Comparison of ENCODE assay signal across 19 cellular contexts in the genomic region with DNA sequence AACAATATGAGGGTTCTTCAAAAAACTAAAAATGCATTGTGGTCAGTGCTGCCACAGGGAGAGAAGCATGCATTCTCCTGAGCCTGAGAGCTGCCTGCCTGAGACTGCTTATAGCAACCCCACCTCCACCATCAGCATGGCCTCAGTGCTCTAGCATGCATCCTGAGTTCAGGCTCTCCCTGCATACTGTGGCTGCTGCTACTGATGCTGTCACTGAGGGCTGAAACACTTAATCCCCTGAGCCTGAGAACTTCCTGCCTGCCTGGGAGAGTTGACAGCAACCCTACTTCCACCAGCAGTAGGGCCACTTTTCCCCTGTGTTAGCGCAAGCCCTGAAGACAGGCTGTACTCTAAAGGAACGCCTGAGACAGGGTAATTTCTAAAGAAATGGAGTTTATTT.
DNase-seq lines count a peak whose midpoint lies in the region; ATAC-seq, FAIRE-seq and TF ChIP-seq lines count a peak whose summit lies in the region.
"Had no signal": no experiment of that assay in that cellular context is flagged by ENCODE, and none has a peak within 500 bp of the region (broad histone marks: within the 10 kb centered on the region; RNA-seq: fewer than 3 reads in every experiment).

No MANE protein-coding gene starts in this region.

- H2AFZ ChIP-seq in H9 (ENCODE audit: low read length) (no peak overlapping the region), H1 (ENCODE audit: low read length) (0 out of 2 replicates have a peak overlapping the region, but pooled peaks have one; percentile 68)

- no peak overlapping the region for H4K91ac ChIP-seq in H9 (ENCODE audit: insufficient read length, low read depth, low read length)
- no peak overlapping the region for H4K91ac ChIP-seq in H1 (replicated peaks; ENCODE audit: insufficient read length, low read length)

- no peak for TF ChIP-seq POLR2A in H1 (IDR thresholded peaks at IDR 0.05; ENCODE audit: control extremely low read depth in 1 of 2, low read depth in 2 of 2, low read length in 2 of 2)

- no peaks in the 10 kb centered on the region for H3K79me2 ChIP-seq in H9 (ENCODE audit: insufficient read depth, low read length)
- no peaks in the 10 kb centered on the region for H3K79me2 ChIP-seq in H1 (ENCODE audit: control insufficient read depth in 1 of 2, insufficient read depth in 2 of 2, low read length in 2 of 2)

- H3K36me3 ChIP-seq in H1 (ENCODE audit: control insufficient read depth in 2 of 4, insufficient read depth in 4 of 4, low read length in 3 of 4) = no peaks in the 10 kb centered on the region
- H3K36me3 ChIP-seq: BE2C had no signal

- H2BK20ac ChIP-seq in H9 (ENCODE audit: low read depth, low read length, poor library complexity, severe bottlenecking) = no peak overlapping the region
- no peak overlapping the region for H2BK20ac ChIP-seq in H1 (ENCODE audit: low read length)

- ATAC-seq in GM21786 (IDR thresholded peaks at IDR 0.05; ENCODE audit: unreplicated experiment) = no peak

- H2BK12ac ChIP-seq in H9 (ENCODE audit: insufficient read length, low read depth, low read length) = no peak overlapping the region
- H2BK12ac ChIP-seq in H1 (ENCODE audit: low read depth, low read length) = no peak overlapping the region

- H3K9me3 Mint-ChIP-seq in H9 (peaks cover 0 to under 1% of the 10 kb centered on the region in 2 experiments; a peak in 2 of 5 replicates), CD14-positive monocyte (peaks cover 0 to 12% (median 8%) of the 10 kb centered on the region in 7 donors)

- intact Hi-C loops in CD14-positive monocyte (cut with micrococcal nuclease) = no loop called here

- H2BK15ac ChIP-seq in H9 (ENCODE audit: low read depth, low read length) (no peak overlapping the region), H1 (ENCODE audit: low read length) (no peak overlapping the region)

- H3T11ph ChIP-seq in H9 (ENCODE audit: low read length) = no peak overlapping the region

- no peak overlapping the region for H3K4me3 ChIP-seq in H1 (ENCODE audit: extremely low read depth in 1 of 4, insufficient read depth in 2 of 4, low read depth in 3 of 4, low read length in 4 of 4)

- no peaks in the 10 kb centered on the region for H4K20me1 ChIP-seq in H9 (ENCODE audit: control insufficient read depth, insufficient read depth, insufficient read length)
- H4K20me1 ChIP-seq in H1 (replicated peaks in 1 of 2; ENCODE audit: control insufficient read depth in 1 of 2, insufficient read depth in 2 of 2, low read length in 2 of 2) = no peaks in the 10 kb centered on the region

- H3K9ac ChIP-seq in H9 (ENCODE audit: extremely low read depth, insufficient read length, low read length) (no peak overlapping the region), H1 (replicated peaks in 1 of 4; ENCODE audit: extremely low read depth in 1 of 4, low read depth in 3 of 4, low read length in 3 of 4) (no peak overlapping the region)

- no peaks in the 10 kb centered on the region for H3K4me1 ChIP-seq in H9 (ENCODE audit: insufficient read depth, low read length)
- H3K4me1 ChIP-seq in H1 (replicated peaks in 1 of 4; ENCODE audit: control insufficient read depth in 3 of 4, insufficient read depth in 4 of 4, low read length in 3 of 4) = no peaks in the 10 kb centered on the region; a peak in 1 of 7 replicates
- H3K4me1 ChIP-seq: BE2C, Caco-2 had no signal

- H3K4me3 Mint-ChIP-seq in H9 (no peak overlapping the region), CD14-positive monocyte (no peak overlapping the region)
- H3K4me3 Mint-ChIP-seq: CD4-positive, alpha-beta T cell had no signal

- no peaks in the 10 kb centered on the region for H3K27me3 Mint-ChIP-seq in H9 (ENCODE audit: low read depth)
- no peaks in the 10 kb centered on the region for H3K27me3 Mint-ChIP-seq in CD14-positive monocyte (ENCODE audit: low read depth in 3 of 3)

- DNase-seq in H9 (no peak), H1 (ENCODE audit: low read depth in 1 of 2, low spot score in 2 of 2) (no peak), iPS-NIHi7 (ENCODE audit: extremely low spot score) (peak; percentile 21), NCI-H1105 (lab: John Stamatoyannopoulos, UW) (no peak), NCI-H1694 treated with DMSO at 0.1 percent for 48 hours (lab: John Stamatoyannopoulos, UW) (no peak), CD14-positive monocyte (ENCODE audit: low spot score) (no peak)
- DNase-seq: ACHN; BE2C; C1 segment of cervical spinal cord; Caco-2; CD4-positive, alpha-beta T cell; GOT3; HCEC 1CT had no signal

- no peak overlapping the region for H3K27ac ChIP-seq in H9 (ENCODE audit: insufficient read length, low read depth, low read length)
- H3K27ac ChIP-seq in H1 (ENCODE audit: low read depth, low read length) = no peak overlapping the region
- H3K27ac ChIP-seq: HL-60 had no signal

- H3K23me2 ChIP-seq in H9 (ENCODE audit: insufficient read length, low read depth, low read length, poor library complexity, severe bottlenecking) (no peaks in the 10 kb centered on the region), H1 (ENCODE audit: low read depth, low read length) (no peaks in the 10 kb centered on the region)

- H3K27ac Mint-ChIP-seq in H9 = peak overlapping the region in 2 of 3 experiments; percentile 67 to 90; a peak in 2 of 7 replicates
- no peak overlapping the region for H3K27ac Mint-ChIP-seq in CD14-positive monocyte
- H3K27ac Mint-ChIP-seq: CD4-positive, alpha-beta T cell had no signal

- H3K4me2 ChIP-seq in H9 (ENCODE audit: insufficient read depth, insufficient read length, low read length) (no peak overlapping the region), H1 (ENCODE audit: insufficient read depth in 1 of 2, low read depth in 2 of 2, low read length in 2 of 2) (no peak overlapping the region)

- H2AK5ac ChIP-seq in H9 (ENCODE audit: insufficient read length, low read length) (no peak overlapping the region), H1 (ENCODE audit: low read depth, low read length) (no peak overlapping the region)

- FAIRE-seq in H1 (lab: Jason Lieb, UNC) = no peak
- FAIRE-seq: D721Med, G401.6, GM12891, GM19239 had no signal

- H3K36me3 Mint-ChIP-seq in H9 (ENCODE audit: insufficient read depth in 1 of 3, low read depth in 3 of 3) (no peaks in the 10 kb centered on the region), CD14-positive monocyte (no peaks in the 10 kb centered on the region)

- no CpG with 5 or more reads among the region's 2 CpGs for WGBS in H9 (ENCODE audit: extremely low coverage, insufficient read length, low lambda C conversion rate)
- WGBS in H1 (ENCODE audit: extremely low coverage in 1 of 2, insufficient coverage in 1 of 2, insufficient read length in 1 of 2, insufficient replicate concordance in 2 of 2, low coverage in 1 of 2, low lambda C conversion rate in 2 of 2, missing lambda C conversion rate in 1 of 2), 2 experiments = 80% methylated on average over 2 of the region's 2 CpGs; no CpG with 5 or more reads in 1 of the 2 experiments

- no peak overlapping the region for H3K18ac ChIP-seq in H9 (ENCODE audit: insufficient read length, low read depth, low read length)
- H3K18ac ChIP-seq in H1 (ENCODE audit: extremely low read depth, low read length) = no peak overlapping the region

- no peak for TF ChIP-seq RAD21 in H1 (IDR thresholded peaks at IDR 0.05 in 1 of 2, conservative IDR thresholded peaks at IDR 0.05 in 1 of 2; ENCODE audit: low read depth in 2 of 2, low read length in 2 of 2)

- no peak for TF ChIP-seq EP300 in H1 (IDR thresholded peaks at IDR 0.05; ENCODE audit: borderline replicate concordance in 1 of 2, low read depth in 2 of 2, low read length in 2 of 2)

- H3K4me1 Mint-ChIP-seq in H9 = peaks cover 13 to 14% of the 10 kb centered on the region in 2 experiments; a peak in 3 of 4 replicates
- H3K4me1 Mint-ChIP-seq in CD14-positive monocyte = no peaks in the 10 kb centered on the region

- H3K56ac ChIP-seq in H9 (ENCODE audit: insufficient read length, low read depth, low read length) = no peak overlapping the region
- H3K56ac ChIP-seq in H1 (replicated peaks; ENCODE audit: insufficient read length, low read depth, low read length) = no peak overlapping the region

- H4K5ac ChIP-seq in H9 (ENCODE audit: insufficient read length, low read depth, low read length) (no peak overlapping the region), H1 (ENCODE audit: insufficient read length, low read depth, low read length) (no peak overlapping the region)

- H3K79me1 ChIP-seq in H9 (ENCODE audit: insufficient read depth, low read depth, low read length, poor library complexity, severe bottlenecking) (no peaks in the 10 kb centered on the region), H1 (ENCODE audit: low read depth, low read length) (no peaks in the 10 kb centered on the region)

- H2BK120ac ChIP-seq in H9 (ENCODE audit: low read depth, low read length, poor library complexity, severe bottlenecking) = no peak overlapping the region
- H2BK120ac ChIP-seq in H1 (replicated peaks; ENCODE audit: low read depth, low read length) = no peak overlapping the region

- no peaks in the 10 kb centered on the region for H3K27me3 ChIP-seq in H9 (ENCODE audit: insufficient read depth, low read length)
- H3K27me3 ChIP-seq in H1 (replicated peaks in 1 of 4; ENCODE audit: control insufficient read depth in 3 of 4, extremely low read depth in 1 of 4, insufficient read depth in 3 of 4, low read length in 3 of 4) = no peaks in the 10 kb centered on the region
- H3K27me3 ChIP-seq: BE2C had no signal

- H3K9me3 ChIP-seq in H9 (ENCODE audit: control insufficient read depth, low read depth, low read length) (no peaks in the 10 kb centered on the region), H1 (ENCODE audit: insufficient read depth in 2 of 2, low read depth in 1 of 2, low read length in 1 of 2) (no peaks in the 10 kb centered on the region)
- H3K9me3 ChIP-seq: BE2C, Caco-2 had no signal

- no peak for TF ChIP-seq CTCF in H9 (conservative IDR thresholded peaks at IDR 0.05)
- TF ChIP-seq CTCF in H1 (IDR thresholded peaks at IDR 0.05; ENCODE audit: control extremely low read depth in 1 of 3, insufficient read depth in 1 of 3, low read depth in 1 of 3, low read length in 3 of 3) = no peak
- TF ChIP-seq CTCF in CD14-positive monocyte (IDR thresholded peaks at IDR 0.05) = no peak

- no peak overlapping the region for H2BK5ac ChIP-seq in H9 (ENCODE audit: insufficient read length, low read length)
- H2BK5ac ChIP-seq in H1 (ENCODE audit: low read depth, low read length) = no peak overlapping the region

- H3K14ac ChIP-seq in H9 (ENCODE audit: insufficient read depth, low read length) (no peak overlapping the region), H1 (ENCODE audit: insufficient read length) (no peak overlapping the region)

- H4K8ac ChIP-seq in H9 (replicated peaks; ENCODE audit: insufficient read length, low read depth, low read length) (no peak overlapping the region), H1 (ENCODE audit: extremely low read depth, insufficient read depth, low read length) (no peak overlapping the region)

- POLR2A ChIA-PET in H1 (lab: Charles Lee; ENCODE audit: partially characterized antibody) = no interaction called here

- H3K4ac ChIP-seq in H9 (ENCODE audit: low read depth, low read length) (no peak overlapping the region), H1 (replicated peaks; ENCODE audit: insufficient read length, low read depth, low read length) (no peak overlapping the region)

- CTCF ChIA-PET in H1 (lab: Charles Lee; ENCODE audit: partially characterized antibody) = interaction anchor here (1.1 kb wide), 1 partner anchor 24 kb away, joined by 3 read pairs; no protein-coding TSS in a partner anchor

- H3K23ac ChIP-seq in H9 (ENCODE audit: insufficient read length, low read depth, low read length) (no peak overlapping the region), H1 (ENCODE audit: insufficient read length) (no peak overlapping the region)

Comparison
In these comparisons a context has a peak if more than half of its experiments do, and no peak if none do; other contexts are left out.
1. H3K27ac Mint-ChIP-seq: peak in H9 (2 of 3); none in CD14-positive monocyte (0 of 7).